In the genomic region with DNA sequence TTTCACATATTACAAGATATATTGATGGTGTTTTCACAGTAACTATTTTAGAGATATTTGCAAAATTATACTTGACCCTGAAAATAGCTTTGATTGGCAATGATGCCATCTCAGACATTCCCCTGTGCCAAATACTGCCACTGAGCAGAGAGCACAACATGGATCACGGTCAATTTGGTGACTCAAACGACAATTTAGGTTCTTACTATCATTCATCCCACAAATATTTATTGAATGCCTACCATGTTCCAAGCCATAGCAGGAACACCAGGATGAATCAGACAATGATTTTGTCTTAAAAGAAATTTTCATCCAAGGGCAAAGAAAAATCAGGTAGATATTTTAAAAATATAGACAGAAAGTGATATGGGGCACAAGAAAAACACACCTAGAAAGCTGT, we compare ENCODE assay signal across 27 cellular contexts.
DNase-seq lines count a peak whose midpoint lies in the region; ATAC-seq and FAIRE-seq lines count a peak whose summit lies in the region.
"Had no signal": no experiment of that assay in that cellular context is flagged by ENCODE, and none has a peak within 500 bp of the region (broad histone marks: within the 10 kb centered on the region; RNA-seq: fewer than 3 reads in every experiment).

No MANE protein-coding gene starts in this region.

- H3K4me2 ChIP-seq in skeletal muscle satellite cell (ENCODE audit: low read length): peak overlapping the region; percentile 9

- H3K4me1 ChIP-seq in skeletal muscle satellite cell (ENCODE audit: control insufficient read depth, insufficient read depth, low read length) (peaks cover 36% of the 10 kb centered on the region), small intestine (ENCODE audit: control insufficient read depth in 2 of 2, insufficient read depth in 1 of 2, low read depth in 1 of 2, low read length in 1 of 2) (no peaks in the 10 kb centered on the region)
- H3K4me1 ChIP-seq: breast epithelium, parathyroid adenoma, uterus had no signal

- FAIRE-seq in HTR-8/SVneo (lab: Jason Lieb, UNC): peak; percentile 20
- FAIRE-seq in urothelium cell line (lab: Jason Lieb, UNC): no peak
- no peak for FAIRE-seq in small intestine (lab: Jason Lieb, UNC)
- FAIRE-seq: G401.6, K562 had no signal

- ATAC-seq in GM18498 (IDR thresholded peaks at IDR 0.05; ENCODE audit: unreplicated experiment): no peak
- ATAC-seq: activated CD8-positive, alpha-beta T cell treated with anti-CD3 and anti-CD28 coated beads, Interleukin-2, amount 10 ng/mL, durations not matched to agents 7 days and 5 days; K562; left colon had no signal

- H3K9ac ChIP-seq in skeletal muscle satellite cell (ENCODE audit: low read depth, low read length): no peak overlapping the region
- H3K9ac ChIP-seq: parathyroid adenoma had no signal

- WGBS in small intestine, 3 donors: 37 to 59% (median 53%) methylated on average over 2 of the region's 2 CpGs

- H3K27me3 ChIP-seq in skeletal muscle satellite cell (ENCODE audit: control insufficient read depth, insufficient read depth, low read length): no peaks in the 10 kb centered on the region
- no peaks in the 10 kb centered on the region for H3K27me3 ChIP-seq in small intestine (ENCODE audit: control insufficient read depth in 2 of 2, insufficient read depth in 2 of 2, low read length in 2 of 2)
- H3K27me3 ChIP-seq: breast epithelium, uterus had no signal

- H3K9me3 ChIP-seq in skeletal muscle satellite cell (replicated peaks; ENCODE audit: low read length): no peaks in the 10 kb centered on the region
- H3K9me3 ChIP-seq in small intestine (ENCODE audit: control insufficient read depth, low read depth): no peaks in the 10 kb centered on the region
- H3K9me3 ChIP-seq: breast epithelium, uterus had no signal

- H3K4me3 ChIP-seq in skeletal muscle satellite cell (ENCODE audit: low read length): no peak overlapping the region
- no peak overlapping the region for H3K4me3 ChIP-seq in small intestine (ENCODE audit: low read depth in 1 of 2, low read length in 2 of 2)
- H3K4me3 ChIP-seq: breast epithelium, K562, uterus had no signal

- DNase-seq in EH (ENCODE audit: low read depth): peak; percentile 69
- DNase-seq in HTR-8/SVneo (ENCODE audit: insufficient read length, low spot score): no peak
- DNase-seq in astrocyte of the hippocampus (ENCODE audit: low read depth, low spot score): peak; percentile 20
- no peak for DNase-seq in urothelium cell line (ENCODE audit: low spot score)
- no peak for DNase-seq in small intestine
- DNase-seq: ACHN; activated naive CD4-positive, alpha-beta T cell treated with anti-CD3 and anti-CD28 coated beads, Interleukin-2, amount 50 U/mL, for 16 hours; amniotic stem cell; C1 segment of cervical spinal cord; hippocampal formation; immature natural killer cell; left colon; NCI-H2081 treated with DMSO at 0.1 percent for 48 hours; NCI-H226; NCI-H526 treated with DMSO at 0.1 percent for 48 hours; retina; SHP77; stimulated activated CD4-positive, alpha-beta T cell treated with anti-CD3 and anti-CD28 coated beads, Interleukin-1b, Interleukin-23, amount 100 ng/mL, for 48 hours; stimulated activated naive CD8-positive, alpha-beta T cell treated with anti-CD3 and anti-CD28 coated beads, Interleukin-15, amount 100 ng/mL, for 72 hours; uterus had no signal

- H3K27ac ChIP-seq in small intestine (ENCODE audit: low read depth in 1 of 2, low read length in 1 of 2): no peak overlapping the region
- H3K27ac ChIP-seq: breast epithelium, parathyroid adenoma, uterus had no signal

- H3K36me3 ChIP-seq in skeletal muscle satellite cell (ENCODE audit: insufficient read depth, low read length) (no peaks in the 10 kb centered on the region), small intestine (ENCODE audit: control insufficient read depth in 2 of 2, insufficient read depth in 2 of 2, low read length in 2 of 2) (no peaks in the 10 kb centered on the region)
- H3K36me3 ChIP-seq: breast epithelium, uterus had no signal

Comparison
In these comparisons a context has a peak if more than half of its experiments do, and no peak if none do; other contexts are left out.
1. DNase-seq: peak in EH (single experiment) and astrocyte of the hippocampus (single experiment); none in HTR-8/SVneo (single experiment), urothelium cell line (single experiment) and small intestine (single experiment).